Comparison of ENCODE assay signal across 1 cellular context in genomic region chr1:236795035-236795756, GRCh38.
TF ChIP-seq lines count a peak whose summit lies in the region.

MTR (plus strand) TSS chr1:236795292; CDS start chr1:236795704, 412 bp downstream.

TF ChIP-seq in K562, 482 proteins besides CTCF, POLR2A, EP300 and RAD21 (continued from another document and continues in another):
- TF ChIP-seq MLLT1 (IDR thresholded peaks at IDR 0.05) (no peak; a peak in 2 of 4 replicates), PHF21A (IDR thresholded peaks at IDR 0.05; ENCODE audit: borderline replicate concordance, low read depth) (peak; percentile 19; the same call in 1 of the 2 replicates), POLR2AphosphoS5 (IDR thresholded peaks at IDR 0.05; ENCODE audit: control insufficient read depth, insufficient read depth, low read depth, low read length) (peak; percentile 92), ZNF830 (CRISPR knock-in tag; IDR thresholded peaks at IDR 0.05) (no peak), TCF3 (CRISPR knock-in tag; IDR thresholded peaks at IDR 0.05) (no peak), RB1 (IDR thresholded peaks at IDR 0.05; ENCODE audit: low read depth) (peak; percentile 39), ZBTB11 (CRISPR knock-in tag; IDR thresholded peaks at IDR 0.05) (peak in 2 of 3 experiments; percentile 91 to 99; a peak in 4 of 6 replicates), RREB1 (CRISPR knock-in tag; IDR thresholded peaks at IDR 0.05) (peak; percentile 46; the same call in 1 of the 2 replicates), ZC3H4 (CRISPR knock-in tag; IDR thresholded peaks at IDR 0.05; ENCODE audit: borderline replicate concordance) (peak; percentile 78; the same call in 1 of the 2 replicates), SFPQ (IDR thresholded peaks at IDR 0.05; ENCODE audit: low read depth, low read length) (no peak), EP400 (IDR thresholded peaks at IDR 0.05) (peak; percentile 97), NCOA1 (IDR thresholded peaks at IDR 0.05; ENCODE audit: low read depth) (no peak; the same call in 1 of the 2 replicates), MCM2 (IDR thresholded peaks at IDR 0.05; ENCODE audit: low read depth) (no peak), CREB3L1 (IDR thresholded peaks at IDR 0.05; ENCODE audit: borderline replicate concordance, low read depth) (peak; percentile 91), NR0B1 (IDR thresholded peaks at IDR 0.05; ENCODE audit: partially characterized antibody) (no peak), ETS1 (conservative IDR thresholded peaks at IDR 0.05; ENCODE audit: control insufficient read depth, low read depth, low read length) (peak; percentile 92), ZNF561 (CRISPR knock-in tag; conservative IDR thresholded peaks at IDR 0.05) (no peak), C11orf30 (IDR thresholded peaks at IDR 0.05; ENCODE audit: low read depth) (peak; percentile 46; the same call in 1 of the 2 replicates), TAF9B (IDR thresholded peaks at IDR 0.05; ENCODE audit: partially characterized antibody) (peak; percentile 85), ZNF785 (CRISPR knock-in tag; IDR thresholded peaks at IDR 0.05) (no peak), PKNOX1 (IDR thresholded peaks at IDR 0.05) (peak; percentile 91), SP2 (IDR thresholded peaks at IDR 0.05; ENCODE audit: extremely low read depth, low read depth, low read length, poor library complexity, severe bottlenecking) (peak; percentile 83), REST (CRISPR knock-in tag; IDR thresholded peaks at IDR 0.05; ENCODE audit: low read depth) (peak; percentile 71), L3MBTL2 (IDR thresholded peaks at IDR 0.05) (peak; percentile 99), ZNF121 (CRISPR knock-in tag; conservative IDR thresholded peaks at IDR 0.05) (no peak), PHB (CRISPR knock-in tag; IDR thresholded peaks at IDR 0.05) (no peak), ZNF146 (CRISPR knock-in tag; IDR thresholded peaks at IDR 0.05; ENCODE audit: unreplicated experiment) (no peak), ZEB2 (IDR thresholded peaks at IDR 0.05) (no peak)
